8 cellular contexts compared by ENCODE assay signal in the genomic region with DNA sequence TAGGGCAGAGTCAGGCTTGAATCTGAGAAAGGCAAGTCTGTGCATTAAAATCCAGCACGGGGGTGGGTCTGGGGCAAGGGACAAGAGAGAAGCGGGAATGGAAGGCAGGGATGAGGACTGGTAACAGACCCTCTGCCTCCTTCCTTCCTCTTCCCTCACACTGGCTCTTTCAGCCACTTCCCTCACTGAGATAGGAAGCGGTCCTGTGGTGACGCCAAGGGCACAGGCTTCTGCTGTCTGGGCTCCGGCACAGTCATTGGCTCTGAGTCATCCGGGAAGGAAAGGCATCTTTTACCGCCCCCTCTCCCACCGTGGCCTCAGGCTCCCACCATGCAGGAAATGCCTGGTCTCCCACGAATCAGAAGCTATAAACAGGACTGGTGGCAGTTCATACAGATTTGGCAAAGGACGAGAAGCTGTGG.
DNase-seq lines count a peak whose midpoint lies in the region; ATAC-seq and TF ChIP-seq lines count a peak whose summit lies in the region.

No MANE protein-coding gene starts in this region.

- intact Hi-C loops in CD4-positive, alpha-beta T cell (cut with DNase I, micrococcal nuclease): no loop called here
- intact Hi-C loops in Panc1 (cut with micrococcal nuclease; ENCODE audit: unreplicated experiment): no loop called here

- peaks cover 22% of the 10 kb centered on the region for H3K36me3 Mint-ChIP-seq in CD4-positive, alpha-beta T cell (ENCODE audit: low read depth)

- H3K27me3 ChIP-seq in CD4-positive, alpha-beta T cell (ENCODE audit: control insufficient read depth, insufficient read depth, low read length): no peaks in the 10 kb centered on the region
- H3K27me3 ChIP-seq in Panc1 (ENCODE audit: control insufficient read depth, insufficient read depth, low read length): no peaks in the 10 kb centered on the region

- TF ChIP-seq CTCF in CD4-positive, alpha-beta T cell (IDR thresholded peaks at IDR 0.05): no peak
- no peak for TF ChIP-seq CTCF in Panc1 (IDR thresholded peaks at IDR 0.05)

- no peaks in the 10 kb centered on the region for H3K9me3 ChIP-seq in CD4-positive, alpha-beta T cell (ENCODE audit: control insufficient read depth, low read length)
- H3K9me3 ChIP-seq in Panc1 (ENCODE audit: control insufficient read depth, insufficient read depth, low read depth, low read length): no peaks in the 10 kb centered on the region

- in situ Hi-C loops in Panc1 (cut with HindIII; ENCODE audit: low pct_unique_long_range_greater_than_20kb, low sequenced_read_pairs): no loop called here

- H3K36me3 ChIP-seq in Panc1 (ENCODE audit: control insufficient read depth, insufficient read depth, low read length): no peaks in the 10 kb centered on the region

- no peak overlapping the region for H3K4me3 ChIP-seq in Panc1 (ENCODE audit: low read depth in 2 of 2, low read length in 2 of 2)

- peak; percentile 68 for ATAC-seq in CD4-positive, alpha-beta T cell (ENCODE audit: poor library complexity)
- peak; percentile 70; the same call in 1 of the 2 replicates for ATAC-seq in Panc1
- ATAC-seq in HG03378 (IDR thresholded peaks at IDR 0.05; ENCODE audit: unreplicated experiment): no peak

- peak in 1 of 10 experiments; percentile 30 for DNase-seq in CD4-positive, alpha-beta T cell
- DNase-seq in Panc1 (ENCODE audit: low read depth, low spot score) (no peak), anterior cingulate cortex (lab: John Stamatoyannopoulos, UW) (peak in 32 of 58 donors; percentile 12 to 59 (median 28)), iPS-NIHi7 (ENCODE audit: extremely low spot score) (peak; percentile 82), NCI-H146 treated with DMSO at 0.1 percent for 48 hours (lab: John Stamatoyannopoulos, UW; ENCODE audit: unreplicated experiment) (no peak), NCI-H1092 (lab: John Stamatoyannopoulos, UW) (no peak)
- DNase-seq in stimulated activated CD4-positive, alpha-beta T cell treated with anti-CD3 and anti-CD28 coated beads, TNF-alpha, amount 100 ng/mL, for 48 hours (ENCODE audit: low read depth in 3 of 3): peak in 2 of 3 donors; percentile 20 to 42

- BruUV-seq in Panc1 (replicated peaks; lab: Mats Ljungman, UMichigan): no TSS peak

- no peaks in the 10 kb centered on the region for H3K9me3 Mint-ChIP-seq in CD4-positive, alpha-beta T cell

- CTCF ChIA-PET in CD4-positive, alpha-beta T cell (lab: Charles Lee): no interaction called here
- CTCF ChIA-PET in Panc1 (lab: Charles Lee): no interaction called here

- POLR2A ChIA-PET in CD4-positive, alpha-beta T cell (lab: Charles Lee): interaction anchor here (0.6 kb wide), 1 partner anchor 126 kb away, joined by 3 read pairs; no protein-coding TSS in a partner anchor
- POLR2A ChIA-PET in Panc1 (lab: Charles Lee): no interaction called here

- H3K27ac ChIP-seq in CD4-positive, alpha-beta T cell (ENCODE audit: low read depth, low read length): no peak overlapping the region
- H3K27ac ChIP-seq in Panc1 (ENCODE audit: low read length): no peak overlapping the region

- H3K4me1 Mint-ChIP-seq in CD4-positive, alpha-beta T cell (ENCODE audit: low read depth): peaks cover 36% of the 10 kb centered on the region

- H3K27ac Mint-ChIP-seq in CD4-positive, alpha-beta T cell: peak overlapping the region; percentile 53

- no peak overlapping the region for H3K4me3 Mint-ChIP-seq in CD4-positive, alpha-beta T cell

- H3K27me3 Mint-ChIP-seq in CD4-positive, alpha-beta T cell: no peaks in the 10 kb centered on the region

- no peaks in the 10 kb centered on the region for H3K4me1 ChIP-seq in Panc1 (ENCODE audit: control insufficient read depth, insufficient read depth, low read length)

Comparison
In these comparisons a context has a peak if more than half of its experiments do, and no peak if none do; other contexts are left out.
1. DNase-seq: peak in anterior cingulate cortex (32 of 58), iPS-NIHi7 (single experiment) and stimulated activated CD4-positive, alpha-beta T cell treated with anti-CD3 and anti-CD28 coated beads, TNF-alpha, amount 100 ng/mL, for 48 hours (2 of 3); none in Panc1 (single experiment), NCI-H146 treated with DMSO at 0.1 percent for 48 hours (single experiment) and NCI-H1092 (single experiment).